8 cellular contexts compared by ENCODE assay signal in the genomic region with DNA sequence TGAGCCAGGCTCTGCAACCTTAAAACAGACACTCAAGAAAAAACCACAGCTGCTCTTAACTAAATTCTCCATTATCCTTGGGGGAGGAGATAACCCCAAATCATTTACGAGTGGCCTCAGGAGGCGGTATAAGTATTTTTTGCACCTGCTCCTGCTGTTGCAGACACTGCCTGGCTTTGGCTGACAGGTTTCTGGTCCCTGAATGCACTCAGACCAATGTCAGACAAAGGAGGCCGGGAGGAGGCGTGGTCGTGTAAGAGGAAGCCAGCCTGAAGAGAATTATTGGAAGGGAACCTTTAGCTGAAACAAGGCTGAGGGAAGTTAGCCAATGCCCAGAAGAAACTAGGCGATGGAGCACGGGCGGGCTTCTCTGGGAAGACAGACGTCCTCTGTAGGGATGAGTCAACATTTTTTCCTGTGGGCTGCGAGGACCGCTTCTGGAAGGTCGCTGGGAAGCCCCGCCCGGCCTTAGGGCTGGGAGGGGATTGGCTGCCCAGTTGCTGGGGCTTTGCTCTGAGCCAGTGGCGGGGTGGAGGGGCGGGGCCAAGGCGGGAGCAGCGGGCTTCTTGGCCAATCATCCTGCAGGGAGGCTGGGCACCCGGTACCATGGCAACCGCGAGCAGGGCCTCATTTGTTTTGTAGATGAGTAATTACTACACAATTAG.
DNase-seq lines count a peak whose midpoint lies in the region; ATAC-seq and TF ChIP-seq lines count a peak whose summit lies in the region.

No MANE protein-coding gene starts in this region.

- H3K4me3 Mint-ChIP-seq in memory B cell: peak overlapping the region; percentile 86

- peaks cover 2% of the 10 kb centered on the region for H3K36me3 Mint-ChIP-seq in memory B cell

- H3K4me1 ChIP-seq in HEK293 (ENCODE audit: control insufficient read depth, insufficient read depth, low read length): peaks cover 13% of the 10 kb centered on the region

- CTCF ChIA-PET in HEK293 (lab: Yijun Ruan, JAX): interaction anchor here (0.6 to 4.3 kb wide), 5 partner anchors 9 to 171 kb away, joined by 3 to 51 read pairs (median 10); no protein-coding TSS in a partner anchor

- no peak for TF ChIP-seq POLR2A in erythroblast (IDR thresholded peaks at IDR 0.05; ENCODE audit: low read length)

- peak; percentile 85 for ATAC-seq in memory B cell (ENCODE audit: low read depth)
- no peak for ATAC-seq in GM21381 (IDR thresholded peaks at IDR 0.05; ENCODE audit: unreplicated experiment)

- H3K36me3 ChIP-seq in HEK293 (ENCODE audit: control insufficient read depth in 2 of 2, insufficient read depth in 1 of 2, low read length in 2 of 2): no peaks in the 10 kb centered on the region

- H3K27ac ChIP-seq in HEK293 (ENCODE audit: extremely low read depth, low read depth, low read length): peak overlapping the region; percentile 39

- TF ChIP-seq CTCF in HEK293 (tag by site-specific recombination; IDR thresholded peaks at IDR 0.05): no peak

- no peaks in the 10 kb centered on the region for H3K9me3 Mint-ChIP-seq in memory B cell

- peaks cover 12% of the 10 kb centered on the region for H3K4me1 Mint-ChIP-seq in memory B cell

- POLR2A ChIA-PET in HEK293 (lab: Yijun Ruan, JAX): no interaction called here

- no peaks in the 10 kb centered on the region for H3K9me3 ChIP-seq in HEK293 (ENCODE audit: control insufficient read depth, insufficient read depth, low read depth, low read length)

- H3K4me3 ChIP-seq in HEK293 (ENCODE audit: low read depth, low read length): peak overlapping the region; percentile 33

- peak overlapping the region; percentile 95 for H3K27ac Mint-ChIP-seq in memory B cell

- DNase-seq in AG20443 (ENCODE audit: low spot score) (peak; percentile 99), NCI-H345 (lab: John Stamatoyannopoulos, UW) (peak; percentile 94), erythroblast (lab: John Stamatoyannopoulos, UW) (peak; percentile 83 to 90), memory B cell (ENCODE audit: low spot score in 2 of 2) (peak in 1 of 2 donors; percentile 47)
- peak; percentile 16 for DNase-seq in activated CD4-positive, alpha-beta T cell treated with anti-CD3 and anti-CD28 coated beads, Interleukin-2, amount 50 U/mL, for 1 hour
- DNase-seq in stimulated activated CD8-positive, alpha-beta memory T cell treated with anti-CD3 and anti-CD28 coated beads, Interleukin-4, amount 100 ng/mL, for 48 hours: peak; percentile 60

- H3K27me3 Mint-ChIP-seq in memory B cell: no peaks in the 10 kb centered on the region

TF ChIP-seq in HEK293, 187 proteins besides CTCF, POLR2A, EP300 and RAD21 (continues in another document):
- TF ChIP-seq PRDM10 (tag by site-specific recombination; IDR thresholded peaks at IDR 0.05) (no peak), ZNF324 (tag by site-specific recombination; IDR thresholded peaks at IDR 0.05) (no peak), WT1 (tag by site-specific recombination; IDR thresholded peaks at IDR 0.05) (no peak), ZSCAN23 (tag by site-specific recombination; IDR thresholded peaks at IDR 0.05) (no peak), ZBTB11 (tag by site-specific recombination; conservative IDR thresholded peaks at IDR 0.05; ENCODE audit: low read depth) (no peak), ZNF654 (tag by site-specific recombination; IDR thresholded peaks at IDR 0.05; ENCODE audit: low read depth) (no peak), SP3 (tag by site-specific recombination; IDR thresholded peaks at IDR 0.05) (peak; percentile 67; the same call in 1 of the 2 replicates), ZNF221 (tag by site-specific recombination; IDR thresholded peaks at IDR 0.05; ENCODE audit: borderline replicate concordance) (no peak), ZNF513 (tag by site-specific recombination; IDR thresholded peaks at IDR 0.05) (no peak)
- TF ChIP-seq, protein P1, sequence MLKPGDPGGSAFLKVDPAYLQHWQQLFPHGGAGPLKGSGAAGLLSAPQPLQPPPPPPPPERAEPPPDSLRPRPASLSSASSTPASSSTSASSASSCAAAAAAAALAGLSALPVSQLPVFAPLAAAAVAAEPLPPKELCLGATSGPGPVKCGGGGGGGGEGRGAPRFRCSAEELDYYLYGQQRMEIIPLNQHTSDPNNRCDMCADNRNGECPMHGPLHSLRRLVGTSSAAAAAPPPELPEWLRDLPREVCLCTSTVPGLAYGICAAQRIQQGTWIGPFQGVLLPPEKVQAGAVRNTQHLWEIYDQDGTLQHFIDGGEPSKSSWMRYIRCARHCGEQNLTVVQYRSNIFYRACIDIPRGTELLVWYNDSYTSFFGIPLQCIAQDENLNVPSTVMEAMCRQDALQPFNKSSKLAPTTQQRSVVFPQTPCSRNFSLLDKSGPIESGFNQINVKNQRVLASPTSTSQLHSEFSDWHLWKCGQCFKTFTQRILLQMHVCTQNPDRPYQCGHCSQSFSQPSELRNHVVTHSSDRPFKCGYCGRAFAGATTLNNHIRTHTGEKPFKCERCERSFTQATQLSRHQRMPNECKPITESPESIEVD (tag by site-specific recombination; IDR thresholded peaks at IDR 0.05): no peak
